In genomic region chr11:61777234-61778090, GRCh38 we compare ENCODE assay signal across 1 cellular context.
TF ChIP-seq lines count a peak whose summit lies in the region.

No MANE protein-coding gene starts in this region.

TF ChIP-seq in GM23338, 12 proteins besides CTCF, POLR2A, EP300 and RAD21 (continued from another document):
- TF ChIP-seq REST (IDR thresholded peaks at IDR 0.05; ENCODE audit: unreplicated experiment) (no peak), ZNF331 (CRISPR knock-in tag; IDR thresholded peaks at IDR 0.05; ENCODE audit: low read depth) (no peak), ZNF114 (CRISPR knock-in tag; IDR thresholded peaks at IDR 0.05) (no peak), NANOG (IDR thresholded peaks at IDR 0.05; ENCODE audit: borderline replicate concordance) (no peak)
